ENCODE assay signal across 8 cellular contexts in genomic region chr2:27723372-27724144, GRCh38. TPM values are rescaled to one million over a fixed set of nuclear protein-coding genes. Genes with fewer than 3 reads are reported as not detected.
A peak's percentile ranks its signal among the peaks of the same experiment; 100 is the strongest.
DNase-seq lines count a peak whose midpoint lies in the region; TF ChIP-seq lines count a peak whose summit lies in the region.

No MANE protein-coding gene starts in this region.

- peak overlapping the region; percentile 87 to 94 for H3K27ac ChIP-seq in uterus

- no peak overlapping the region for H3K4me3 ChIP-seq in Jurkat, Clone E6-1 (ENCODE audit: low read length)
- H3K4me3 ChIP-seq in uterus, result no peak overlapping the region

- H3K9me3 ChIP-seq in uterus, result no peaks in the 10 kb centered on the region

- H3K27me3 ChIP-seq in uterus, result no peaks in the 10 kb centered on the region

- intact Hi-C loops in uterus (cut with DNase I; ENCODE audit: low total_unique reads), result no loop called here

- TF ChIP-seq POLR2A in erythroblast (IDR thresholded peaks at IDR 0.05; ENCODE audit: low read length) (no peak), uterus (IDR thresholded peaks at IDR 0.05) (no peak)

- peaks cover 0 to 4% of the 10 kb centered on the region in 2 donors for H3K4me1 ChIP-seq in uterus

- H3K36me3 ChIP-seq in uterus, result no peaks in the 10 kb centered on the region

- DNase-seq in NOMO-1 (lab: John Stamatoyannopoulos, UW; ENCODE audit: unreplicated experiment in 2 of 2) (peak; percentile 35 to 50), NOMO-1 treated with dmso at 0.1 percent for 144 hours (lab: John Stamatoyannopoulos, UW; ENCODE audit: unreplicated experiment) (no peak), SKM-1 treated with dmso at 0.1 percent for 144 hours (lab: John Stamatoyannopoulos, UW; ENCODE audit: unreplicated experiment) (peak; percentile 63), erythroblast (lab: John Stamatoyannopoulos, UW) (peak; percentile 36 to 58), middle frontal gyrus (ENCODE audit: extremely low spot score, low spot score) (peak; percentile 77), uterus (peak; percentile 66 to 80)
- DNase-seq in Jurkat, Clone E6-1 (ENCODE audit: low read depth, low spot score), result peak; percentile 27
- DNase-seq in activated naive CD4-positive, alpha-beta T cell (lab: John Stamatoyannopoulos, UW), result no peak

- peak; percentile 81 to 91 (median 85) for TF ChIP-seq CTCF in uterus (IDR thresholded peaks at IDR 0.05)

RNA-seq across cellular contexts. Expression of gene MRPL33, which starts 48.0 kb away (rescaled TPM):
- 104 TPM for polyA plus RNA-seq in Jurkat, Clone E6-1 (2012; ENCODE audit: insufficient read depth, insufficient read length)
- 100 to 1,000 TPM in 1 of 4 donors, 10 to 100 TPM in 3; 51.7 to 404 (median 71.4) TPM for total RNA-seq in uterus

RNA-seq across cellular contexts. Expression of gene SLC4A1AP, which starts 59.9 kb away (rescaled TPM):
- polyA plus RNA-seq in Jurkat, Clone E6-1 (2012; ENCODE audit: insufficient read depth, insufficient read length), result 34.8 TPM
- total RNA-seq in uterus, result 10 to 100 TPM; 15.0 to 23.8 (median 23.1) TPM

Comparison
In these comparisons a context has a peak if more than half of its experiments do, and no peak if none do; other contexts are left out.
1. DNase-seq: peak in NOMO-1 (2 of 2), Jurkat, Clone E6-1 (single experiment), SKM-1 treated with dmso at 0.1 percent for 144 hours (single experiment), erythroblast (2 of 2), middle frontal gyrus (single experiment) and uterus (2 of 2); none in NOMO-1 treated with dmso at 0.1 percent for 144 hours (single experiment) and activated naive CD4-positive, alpha-beta T cell (0 of 4).